2 cellular contexts compared by ENCODE assay signal in the genomic region with DNA sequence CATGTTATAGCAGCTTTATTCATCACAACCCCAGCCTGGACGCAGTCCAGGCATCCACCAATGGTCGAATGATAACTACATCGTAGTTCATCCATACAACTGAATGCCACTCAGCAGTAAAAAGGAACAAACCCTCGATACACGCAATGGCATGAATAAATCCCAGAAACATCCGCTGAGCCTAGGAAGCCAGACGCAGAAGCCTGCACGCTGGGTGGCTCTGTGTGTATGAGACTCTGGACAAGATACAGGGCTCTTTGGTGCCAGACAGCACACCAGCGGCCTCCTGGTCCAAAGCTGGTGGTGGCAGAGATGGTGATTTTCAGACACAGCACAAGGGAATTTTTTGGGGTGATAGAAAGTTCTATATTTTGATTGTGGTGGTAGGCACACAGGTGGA.
TF ChIP-seq lines count a peak whose summit lies in the region.

No MANE protein-coding gene starts in this region.

TF ChIP-seq in GM12891, 5 proteins besides CTCF, POLR2A, EP300 and RAD21:
- TF ChIP-seq POU2F2 (IDR thresholded peaks at IDR 0.05; ENCODE audit: low read depth, low read length) (no peak), SPI1 (IDR thresholded peaks at IDR 0.05; ENCODE audit: low read depth, low read length) (no peak), POLR2AphosphoS5 (IDR thresholded peaks at IDR 0.05; ENCODE audit: low read depth, low read length) (no peak), PAX5 (IDR thresholded peaks at IDR 0.05; ENCODE audit: insufficient read depth, low read length, severe bottlenecking) (no peak), TAF1 (IDR thresholded peaks at IDR 0.05; ENCODE audit: low read depth, low read length) (no peak)

TF ChIP-seq in H1, 55 proteins besides CTCF, POLR2A, EP300 and RAD21:
- TF ChIP-seq CBX5 (IDR thresholded peaks at IDR 0.05; ENCODE audit: low read depth, low read length) = no peak
- TF ChIP-seq SIRT6 (IDR thresholded peaks at IDR 0.05; ENCODE audit: low read length) = no peak
